ENCODE assay signal across 11 cellular contexts in the genomic region with DNA sequence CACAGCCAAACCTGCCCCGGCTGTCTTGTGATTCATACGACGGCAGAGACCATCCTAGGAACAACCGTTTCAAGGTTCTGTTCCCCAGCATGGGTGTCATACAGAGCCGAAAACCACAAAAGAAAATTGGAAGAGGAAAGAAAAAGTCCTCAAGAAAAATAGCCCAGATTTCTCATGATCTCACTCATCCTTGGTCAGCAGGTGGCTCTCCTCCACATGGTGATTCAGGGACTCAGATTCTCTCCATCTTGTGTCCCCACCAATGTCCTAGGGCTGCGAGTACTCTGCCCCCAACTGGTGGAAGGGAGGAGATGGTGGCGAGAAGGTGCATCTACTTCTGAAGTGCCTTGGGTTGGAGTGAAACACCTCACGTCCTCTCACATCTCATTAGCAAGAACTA. TPM values are rescaled to one million over a fixed set of nuclear protein-coding genes. Genes with fewer than 3 reads are reported as not detected.
A peak's percentile ranks its signal among the peaks of the same experiment; 100 is the strongest.
DNase-seq lines count a peak whose midpoint lies in the region; ATAC-seq, FAIRE-seq and TF ChIP-seq lines count a peak whose summit lies in the region.
"Had no signal": no experiment of that assay in that cellular context is flagged by ENCODE, and none has a peak within 500 bp of the region (broad histone marks: within the 10 kb centered on the region; RNA-seq: fewer than 3 reads in every experiment).

No MANE protein-coding gene starts in this region.

- no peaks in the 10 kb centered on the region for H3K9me3 Mint-ChIP-seq in GM23338
- H3K9me3 Mint-ChIP-seq in activated T-cell treated with anti-CD3 and anti-CD28 coated beads, Interleukin-2, amount 50 U/mL, for 72 hours, result peaks cover 0 to 2% of the 10 kb centered on the region in 2 donors

- H3K9me3 ChIP-seq in DND-41 (ENCODE audit: insufficient read depth, low read length, severe bottlenecking), result no peaks in the 10 kb centered on the region

- FAIRE-seq in RCC 7860 (lab: Jason Lieb, UNC), result peak; percentile 51

- TF ChIP-seq CTCF in DND-41 (IDR thresholded peaks at IDR 0.05; ENCODE audit: borderline replicate concordance, extremely low read depth, low read length, poor library complexity, severe bottlenecking) (peak; percentile 37), GM23338 (conservative IDR thresholded peaks at IDR 0.05; ENCODE audit: low read depth in 2 of 2) (peak; percentile 83 to 99)

- H3K4me3 Mint-ChIP-seq in GM23338, result no peak overlapping the region
- H3K4me3 Mint-ChIP-seq in activated T-cell treated with anti-CD3 and anti-CD28 coated beads, Interleukin-2, amount 50 U/mL, for 72 hours, result no peak overlapping the region
- H3K4me3 Mint-ChIP-seq: memory B cell had no signal

- H3K36me3 Mint-ChIP-seq in GM23338 (ENCODE audit: low read depth), result peaks cover 3% of the 10 kb centered on the region; the same call in 2 of the 3 replicates
- peaks cover 0 to 1% of the 10 kb centered on the region in 2 donors for H3K36me3 Mint-ChIP-seq in activated T-cell treated with anti-CD3 and anti-CD28 coated beads, Interleukin-2, amount 50 U/mL, for 72 hours (ENCODE audit: insufficient read depth in 2 of 2)
- H3K36me3 Mint-ChIP-seq: memory B cell had no signal

- H2AFZ ChIP-seq in DND-41 (ENCODE audit: low read depth, low read length) (no peak overlapping the region), GM23338 (no peak overlapping the region)

- H3K27ac ChIP-seq in DND-41 (ENCODE audit: low read length) (no peak overlapping the region), GM23338 (ENCODE audit: low read depth) (no peak overlapping the region)

- no peaks in the 10 kb centered on the region for H3F3A ChIP-seq in GM23338 (replicated peaks; ENCODE audit: low read depth)

- no peak for ATAC-seq in DND-41 (ENCODE audit: insufficient read depth, low read depth)
- ATAC-seq in GM23338, result peak; percentile 95
- no peak for ATAC-seq in HG02610 (IDR thresholded peaks at IDR 0.05; ENCODE audit: unreplicated experiment)
- ATAC-seq in activated T-cell treated with anti-CD3 and anti-CD28 coated beads, Interleukin-2, amount 50 U/mL, for 72 hours (replicated peaks in 1 of 2), result no peak
- ATAC-seq in GM18907 (IDR thresholded peaks at IDR 0.05; ENCODE audit: unreplicated experiment), result no peak

- peak; percentile 6 for DNase-seq in DND-41
- peak; percentile 86 for DNase-seq in GM23338 (ENCODE audit: low spot score)
- DNase-seq in RCC 7860 (ENCODE audit: low spot score), result peak; percentile 56
- DNase-seq in iPS DF 4.7 (ENCODE audit: extremely low read depth, low spot score), result peak; percentile 86
- no peak for DNase-seq in activated T-cell treated with anti-CD3 and anti-CD28 coated beads, Interleukin-2, amount 50 U/mL, for 72 hours
- no peak for DNase-seq in NCI-H187 (lab: John Stamatoyannopoulos, UW)
- DNase-seq: cortex of kidney had no signal

- H3K4me1 Mint-ChIP-seq in GM23338, result peaks cover 2% of the 10 kb centered on the region; the same call in 2 of the 3 replicates
- H3K4me1 Mint-ChIP-seq in activated T-cell treated with anti-CD3 and anti-CD28 coated beads, Interleukin-2, amount 50 U/mL, for 72 hours (ENCODE audit: low read depth), result no peaks in the 10 kb centered on the region
- H3K4me1 Mint-ChIP-seq: memory B cell had no signal

- H4K20me1 ChIP-seq in DND-41 (ENCODE audit: insufficient read depth, low read length), result no peaks in the 10 kb centered on the region
- H4K20me1 ChIP-seq in GM23338 (replicated peaks; ENCODE audit: insufficient read depth), result no peaks in the 10 kb centered on the region

- no peak overlapping the region for H3K27ac Mint-ChIP-seq in GM23338
- H3K27ac Mint-ChIP-seq in activated T-cell treated with anti-CD3 and anti-CD28 coated beads, Interleukin-2, amount 50 U/mL, for 72 hours, result no peak overlapping the region
- H3K27ac Mint-ChIP-seq: memory B cell had no signal

- H3K27me3 ChIP-seq in DND-41 (ENCODE audit: insufficient read depth, low read length, poor library complexity) (no peaks in the 10 kb centered on the region), GM23338 (ENCODE audit: insufficient read depth) (no peaks in the 10 kb centered on the region)

- H3K36me3 ChIP-seq in DND-41 (ENCODE audit: insufficient read depth, low read length) (no peaks in the 10 kb centered on the region), GM23338 (ENCODE audit: insufficient read depth) (no peaks in the 10 kb centered on the region)

- H3K4me1 ChIP-seq in DND-41 (ENCODE audit: insufficient read depth, low read length) (no peaks in the 10 kb centered on the region), GM23338 (ENCODE audit: insufficient read depth) (peaks cover 4% of the 10 kb centered on the region)

- peaks cover 2% of the 10 kb centered on the region for H3K27me3 Mint-ChIP-seq in GM23338 (ENCODE audit: insufficient read depth, low read depth, poor library complexity)
- no peaks in the 10 kb centered on the region for H3K27me3 Mint-ChIP-seq in activated T-cell treated with anti-CD3 and anti-CD28 coated beads, Interleukin-2, amount 50 U/mL, for 72 hours (ENCODE audit: low read depth)

- H3K79me2 ChIP-seq in DND-41 (ENCODE audit: insufficient read depth, low read length), result no peaks in the 10 kb centered on the region
- no peaks in the 10 kb centered on the region for H3K79me2 ChIP-seq in GM23338 (replicated peaks; ENCODE audit: insufficient read depth)

- no peak overlapping the region for H3K9ac ChIP-seq in DND-41 (ENCODE audit: low read depth, low read length)

- no peak overlapping the region for H3K4me2 ChIP-seq in DND-41 (ENCODE audit: insufficient read depth, low read length)
- no peak overlapping the region for H3K4me2 ChIP-seq in GM23338

- H3K4me3 ChIP-seq in DND-41 (ENCODE audit: low read depth in 1 of 2, low read length in 2 of 2) (no peak overlapping the region), GM23338 (no peak overlapping the region)

- no peaks in the 10 kb centered on the region; the same call in 1 of the 2 replicates for H3K9me2 ChIP-seq in GM23338 (ENCODE audit: insufficient read depth)

TF ChIP-seq in GM23338, 12 proteins besides CTCF, POLR2A, EP300 and RAD21 (continues in another document):
- TF ChIP-seq, protein P1, sequence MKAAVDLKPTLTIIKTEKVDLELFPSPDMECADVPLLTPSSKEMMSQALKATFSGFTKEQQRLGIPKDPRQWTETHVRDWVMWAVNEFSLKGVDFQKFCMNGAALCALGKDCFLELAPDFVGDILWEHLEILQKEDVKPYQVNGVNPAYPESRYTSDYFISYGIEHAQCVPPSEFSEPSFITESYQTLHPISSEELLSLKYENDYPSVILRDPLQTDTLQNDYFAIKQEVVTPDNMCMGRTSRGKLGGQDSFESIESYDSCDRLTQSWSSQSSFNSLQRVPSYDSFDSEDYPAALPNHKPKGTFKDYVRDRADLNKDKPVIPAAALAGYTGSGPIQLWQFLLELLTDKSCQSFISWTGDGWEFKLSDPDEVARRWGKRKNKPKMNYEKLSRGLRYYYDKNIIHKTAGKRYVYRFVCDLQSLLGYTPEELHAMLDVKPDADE (IDR thresholded peaks at IDR 0.05), result no peak
- TF ChIP-seq ZNF114 (CRISPR knock-in tag; IDR thresholded peaks at IDR 0.05), result no peak
- TF ChIP-seq ZNF331 (CRISPR knock-in tag; IDR thresholded peaks at IDR 0.05; ENCODE audit: low read depth), result no peak
- no peak for TF ChIP-seq JUNB (IDR thresholded peaks at IDR 0.05; ENCODE audit: unreplicated experiment)
- no peak for TF ChIP-seq NANOG (IDR thresholded peaks at IDR 0.05; ENCODE audit: borderline replicate concordance)
- TF ChIP-seq, protein P2, sequence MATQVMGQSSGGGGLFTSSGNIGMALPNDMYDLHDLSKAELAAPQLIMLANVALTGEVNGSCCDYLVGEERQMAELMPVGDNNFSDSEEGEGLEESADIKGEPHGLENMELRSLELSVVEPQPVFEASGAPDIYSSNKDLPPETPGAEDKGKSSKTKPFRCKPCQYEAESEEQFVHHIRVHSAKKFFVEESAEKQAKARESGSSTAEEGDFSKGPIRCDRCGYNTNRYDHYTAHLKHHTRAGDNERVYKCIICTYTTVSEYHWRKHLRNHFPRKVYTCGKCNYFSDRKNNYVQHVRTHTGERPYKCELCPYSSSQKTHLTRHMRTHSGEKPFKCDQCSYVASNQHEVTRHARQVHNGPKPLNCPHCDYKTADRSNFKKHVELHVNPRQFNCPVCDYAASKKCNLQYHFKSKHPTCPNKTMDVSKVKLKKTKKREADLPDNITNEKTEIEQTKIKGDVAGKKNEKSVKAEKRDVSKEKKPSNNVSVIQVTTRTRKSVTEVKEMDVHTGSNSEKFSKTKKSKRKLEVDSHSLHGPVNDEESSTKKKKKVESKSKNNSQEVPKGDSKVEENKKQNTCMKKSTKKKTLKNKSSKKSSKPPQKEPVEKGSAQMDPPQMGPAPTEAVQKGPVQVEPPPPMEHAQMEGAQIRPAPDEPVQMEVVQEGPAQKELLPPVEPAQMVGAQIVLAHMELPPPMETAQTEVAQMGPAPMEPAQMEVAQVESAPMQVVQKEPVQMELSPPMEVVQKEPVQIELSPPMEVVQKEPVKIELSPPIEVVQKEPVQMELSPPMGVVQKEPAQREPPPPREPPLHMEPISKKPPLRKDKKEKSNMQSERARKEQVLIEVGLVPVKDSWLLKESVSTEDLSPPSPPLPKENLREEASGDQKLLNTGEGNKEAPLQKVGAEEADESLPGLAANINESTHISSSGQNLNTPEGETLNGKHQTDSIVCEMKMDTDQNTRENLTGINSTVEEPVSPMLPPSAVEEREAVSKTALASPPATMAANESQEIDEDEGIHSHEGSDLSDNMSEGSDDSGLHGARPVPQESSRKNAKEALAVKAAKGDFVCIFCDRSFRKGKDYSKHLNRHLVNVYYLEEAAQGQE (IDR thresholded peaks at IDR 0.05; ENCODE audit: unreplicated experiment), result no peak
- no peak for TF ChIP-seq EZH2 (IDR thresholded peaks at IDR 0.05; ENCODE audit: low read depth, unreplicated experiment)
- TF ChIP-seq STAT1 (IDR thresholded peaks at IDR 0.05; ENCODE audit: unreplicated experiment), result no peak
- 0 out of 2 replicates have a peak, but pooled peaks have one; percentile 39 for TF ChIP-seq CREB1 (CRISPR knock-in tag; IDR thresholded peaks at IDR 0.05; ENCODE audit: low read depth)
- no peak for TF ChIP-seq EZH2phosphoT487 (IDR thresholded peaks at IDR 0.05; ENCODE audit: unreplicated experiment)
- no peak for TF ChIP-seq POLR2AphosphoS5 (IDR thresholded peaks at IDR 0.05; ENCODE audit: low read depth)

RNA-seq across cellular contexts. Expression of a gene that starts 25.6 kb away (rescaled TPM):
- 16.9 and 19.8 TPM in 2 replicates for total RNA-seq in GM23338 (2014; rRNA removed; shearing (Covaris generic))
- polyA plus RNA-seq in GM23338 (2016; fragmentation: Nextera tagmentation; extraction: Ambion mirVana), result 8.3 and 10.2 TPM in 2 replicates
- total RNA-seq in activated T-cell treated with anti-CD3 and anti-CD28 coated beads, Interleukin-2, amount 50 U/mL, for 72 hours, result under 1 TPM in 1 of 2 donors, not detected in 1; 0.02 TPM
- total RNA-seq: T-helper 2 cell treated with Interferon-gamma antibody and Interleukin-4, amounts not matched to agents 100 ng/mL and 5 ng/mL, for 36 hours had no signal

Comparison
In these comparisons a context has a peak if more than half of its experiments do, and no peak if none do; other contexts are left out.
1. DNase-seq: peak in DND-41 (single experiment), GM23338 (single experiment), RCC 7860 (single experiment) and iPS DF 4.7 (single experiment); none in activated T-cell treated with anti-CD3 and anti-CD28 coated beads, Interleukin-2, amount 50 U/mL, for 72 hours (0 of 2) and NCI-H187 (0 of 2).
2. RNA of a gene that starts 25.6 kb away (total RNA-seq): 16.9 to 19.8 TPM in GM23338; 0.02 TPM in activated T-cell treated with anti-CD3 and anti-CD28 coated beads, Interleukin-2, amount 50 U/mL, for 72 hours; every median in the first group is over 10 times any median in the second.